Comparison of ENCODE assay signal across 8 cellular contexts in the genomic region with DNA sequence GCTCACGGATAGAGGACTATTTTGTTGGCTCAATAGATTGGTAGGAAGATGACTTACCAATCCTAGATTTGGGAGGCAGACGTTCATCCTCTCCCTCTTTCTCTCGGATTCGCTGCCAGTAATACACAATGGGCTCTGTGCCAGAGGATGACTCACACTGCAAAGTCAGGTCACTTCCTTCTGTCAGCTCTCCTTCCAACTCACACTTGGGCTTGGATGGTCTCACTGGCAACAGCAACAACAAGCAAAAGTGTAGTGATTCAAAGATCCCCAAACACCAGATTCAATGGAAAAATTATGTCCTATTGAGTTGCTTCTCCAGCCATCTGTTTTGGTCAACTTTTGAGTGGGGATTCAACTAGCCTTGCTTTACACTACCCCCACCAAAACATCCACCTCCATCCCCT. TPM values are rescaled to one million over a fixed set of nuclear protein-coding genes. Genes with fewer than 3 reads are reported as not detected.
DNase-seq lines count a peak whose midpoint lies in the region; ATAC-seq lines count a peak whose summit lies in the region.

No MANE protein-coding gene starts in this region.

- DNase-seq in activated CD8-positive, alpha-beta memory T cell treated with anti-CD3 and anti-CD28 coated beads for 1 hour (ENCODE audit: extremely low read depth in 1 of 2, low read depth in 1 of 2), result peak; percentile 29 to 34
- DNase-seq in activated CD8-positive, alpha-beta memory T cell treated with anti-CD3 and anti-CD28 coated beads, Interleukin-2, amount 50 U/mL, for 48 hours, result no peak
- peak; percentile 66 to 76 for DNase-seq in SHP77 (lab: John Stamatoyannopoulos, UW)
- peak; percentile 71 to 74 for DNase-seq in activated naive CD4-positive, alpha-beta T cell treated with anti-CD3 and anti-CD28 coated beads, Interleukin-2, amount 50 U/mL, for 72 hours (ENCODE audit: low spot score in 2 of 2)
- peak; percentile 81 to 86 (median 84) for DNase-seq in right cardiac atrium
- peak; percentile 53 for DNase-seq in stimulated activated CD4-positive, alpha-beta T cell treated with anti-CD3 and anti-CD28 coated beads, Interleukin-12 subunit alpha, Interleukin-12 subunit beta, amount 100 ng/mL, for 4 hours
- no peak for DNase-seq in NCI-H187 treated with DMSO at 0.1 percent for 48 hours (lab: John Stamatoyannopoulos, UW)

- no peaks in the 10 kb centered on the region for H3K9me3 ChIP-seq in right cardiac atrium (ENCODE audit: control insufficient read depth, low read length)

- no peak overlapping the region for H3K4me3 ChIP-seq in right cardiac atrium (ENCODE audit: low read length)

- intact Hi-C loops in right cardiac atrium (cut with DNase I), result no loop called here

- H3K27ac ChIP-seq in right cardiac atrium (ENCODE audit: low read length), result no peak overlapping the region

- peaks cover 0 to 9% of the 10 kb centered on the region in 2 donors for H3K36me3 Mint-ChIP-seq in activated naive CD4-positive, alpha-beta T cell treated with anti-CD3 and anti-CD28 coated beads, Interleukin-2, amount 50 U/mL, for 72 hours

- 2% methylated on average over 4 of the region's 4 CpGs for WGBS in right cardiac atrium

- no peaks in the 10 kb centered on the region for H3K27me3 ChIP-seq in right cardiac atrium (ENCODE audit: control insufficient read depth, insufficient read depth)

- peak overlapping the region; percentile 24 to 85 for H3K27ac Mint-ChIP-seq in activated naive CD4-positive, alpha-beta T cell treated with anti-CD3 and anti-CD28 coated beads, Interleukin-2, amount 50 U/mL, for 72 hours

- peak; percentile 66 to 74 for ATAC-seq in activated naive CD4-positive, alpha-beta T cell treated with anti-CD3 and anti-CD28 coated beads, Interleukin-2, amount 50 U/mL, for 72 hours
- ATAC-seq in right cardiac atrium (peak; percentile 82 to 91), GM18873 (IDR thresholded peaks at IDR 0.05; ENCODE audit: low FRiP score, unreplicated experiment) (no peak)

- peaks cover 4% of the 10 kb centered on the region for H3K4me1 ChIP-seq in right cardiac atrium (ENCODE audit: control insufficient read depth, insufficient read depth, low read length)

- no peaks in the 10 kb centered on the region for H3K9me3 Mint-ChIP-seq in activated naive CD4-positive, alpha-beta T cell treated with anti-CD3 and anti-CD28 coated beads, Interleukin-2, amount 50 U/mL, for 72 hours

RNA-seq across cellular contexts. Expression of a gene that starts 21.7 kb away (rescaled TPM):
- 1,000 to 10,000 TPM; 2,059 to 2,469 TPM for total RNA-seq in activated naive CD4-positive, alpha-beta T cell treated with anti-CD3 and anti-CD28 coated beads, Interleukin-2, amount 50 U/mL, for 72 hours
- 1,000 to 10,000 TPM in 2 of 4 donors, 100 to 1,000 TPM in 2; 778 to 1,250 (median 962) TPM for total RNA-seq in right cardiac atrium
- polyA plus RNA-seq in right cardiac atrium, result 275 TPM

Comparison
In these comparisons a context has a peak if more than half of its experiments do, and no peak if none do; other contexts are left out.
1. DNase-seq: peak in activated CD8-positive, alpha-beta memory T cell treated with anti-CD3 and anti-CD28 coated beads for 1 hour (2 of 2), SHP77 (2 of 2), activated naive CD4-positive, alpha-beta T cell treated with anti-CD3 and anti-CD28 coated beads, Interleukin-2, amount 50 U/mL, for 72 hours (2 of 2), right cardiac atrium (3 of 3) and stimulated activated CD4-positive, alpha-beta T cell treated with anti-CD3 and anti-CD28 coated beads, Interleukin-12 subunit alpha, Interleukin-12 subunit beta, amount 100 ng/mL, for 4 hours (single experiment); none in activated CD8-positive, alpha-beta memory T cell treated with anti-CD3 and anti-CD28 coated beads, Interleukin-2, amount 50 U/mL, for 48 hours (single experiment) and NCI-H187 treated with DMSO at 0.1 percent for 48 hours (single experiment).